27 cellular contexts compared by ENCODE assay signal in genomic region chr11:127644366-127644765, GRCh38.
DNase-seq lines count a peak whose midpoint lies in the region; ATAC-seq, FAIRE-seq and TF ChIP-seq lines count a peak whose summit lies in the region.
"Had no signal": no experiment of that assay in that cellular context is flagged by ENCODE, and none has a peak within 500 bp of the region (broad histone marks: within the 10 kb centered on the region; RNA-seq: fewer than 3 reads in every experiment).

No MANE protein-coding gene starts in this region.

- FAIRE-seq in K562 (lab: Jason Lieb, UNC): no peak
- FAIRE-seq: A204.1, A549, D721Med had no signal

- WGBS in K562 (ENCODE audit: insufficient coverage, low coverage, missing lambda C conversion rate): 18% methylated on average over 4 of the region's 4 CpGs

- TF ChIP-seq POLR2A in K562 (conservative IDR thresholded peaks at IDR 0.05): no peak

- no peaks in the 10 kb centered on the region for H3K9me1 ChIP-seq in K562 (ENCODE audit: control insufficient read depth, insufficient read depth, low read length)

- H3K27ac ChIP-seq in K562 (ENCODE audit: extremely low read depth, low read depth, low read length): no peak overlapping the region
- H3K27ac ChIP-seq: 22Rv1; A549; BLaER1; BLaER1 treated with 17β-estradiol and CSF1 and Interleukin-3, amounts not matched to agents 10 nM and 100 nM; C4-2B had no signal

- H3K4me3 ChIP-seq in K562: no peak overlapping the region
- H3K4me3 ChIP-seq: A549; BLaER1; BLaER1 treated with 17β-estradiol and CSF1 and Interleukin-3, amounts not matched to agents 10 nM and 100 nM had no signal

- no peaks in the 10 kb centered on the region for H3K27me3 ChIP-seq in K562 (ENCODE audit: control insufficient read depth in 2 of 2, insufficient read depth in 2 of 2, low read length in 2 of 2)
- H3K27me3 ChIP-seq: BE2C; BLaER1; BLaER1 treated with 17β-estradiol and CSF1 and Interleukin-3, amounts not matched to agents 10 nM and 100 nM had no signal

- no peaks in the 10 kb centered on the region for H3K36me3 ChIP-seq in K562 (ENCODE audit: control insufficient read depth, insufficient read depth, low read length)
- H3K36me3 ChIP-seq: BE2C; BLaER1; BLaER1 treated with 17β-estradiol and CSF1 and Interleukin-3, amounts not matched to agents 10 nM and 100 nM had no signal

- DNase-seq in K562 (ENCODE audit: extremely low read depth in 1 of 4, low spot score in 3 of 4): no peak
- DNase-seq in NCI-H1436 (lab: John Stamatoyannopoulos, UW): no peak
- DNase-seq: 8988T; ACHN; AML-193; BE2C; C1 segment of cervical spinal cord; Caco-2; Calu3; CD4-positive, alpha-beta memory T cell; CD4-positive, alpha-beta T cell; CD4-positive, CD25-positive, alpha-beta regulatory T cell; CD8-positive, alpha-beta memory T cell; CD8-positive, alpha-beta T cell; COR-L47; DMS 273 treated with DMSO at 0.1 percent for 48 hours; DMS153; DMS53; DND-41; EL had no signal

- H3K4me1 ChIP-seq in K562 (replicated peaks in 1 of 2; ENCODE audit: control insufficient read depth in 2 of 2, insufficient read depth in 2 of 2, low read length in 2 of 2): no peaks in the 10 kb centered on the region
- H3K4me1 ChIP-seq: A549, BE2C, BLaER1, Caco-2 had no signal

- no TSS peak for BruUV-seq in K562 (replicated peaks; lab: Mats Ljungman, UMichigan)

- intact Hi-C loops in K562 (cut with micrococcal nuclease): no loop called here

- H3K9me3 ChIP-seq in K562 (replicated peaks; ENCODE audit: control insufficient read depth, insufficient read depth, low read depth, low read length): peaks cover 2% of the 10 kb centered on the region; the same call in 1 of the 2 replicates
- H3K9me3 ChIP-seq: A549; BE2C; BLaER1; BLaER1 treated with 17β-estradiol and CSF1 and Interleukin-3, amounts not matched to agents 10 nM and 100 nM; Caco-2 had no signal

- no peaks in the 10 kb centered on the region for H3K79me2 ChIP-seq in K562 (ENCODE audit: control insufficient read depth, insufficient read depth, low read length)

- CTCF ChIA-PET in K562 (lab: Yijun Ruan, JAX; ENCODE audit: low intra/inter-chr PET ratio): no interaction called here

- POLR2A ChIA-PET in K562 (lab: Yijun Ruan, JAX): no interaction called here

- no peaks in the 10 kb centered on the region for H4K20me1 ChIP-seq in K562 (replicated peaks; ENCODE audit: control insufficient read depth, insufficient read depth, low read length)
- H4K20me1 ChIP-seq: BLaER1; BLaER1 treated with 17β-estradiol and CSF1 and Interleukin-3, amounts not matched to agents 10 nM and 100 nM had no signal

- ATAC-seq in K562: no peak
- ATAC-seq: A549; CD8-positive, alpha-beta T cell had no signal

- no peak overlapping the region for H3K9ac ChIP-seq in K562 (ENCODE audit: insufficient read depth in 1 of 2, low read depth in 2 of 2, low read length in 2 of 2)
- H3K9ac ChIP-seq: BLaER1; BLaER1 treated with 17β-estradiol and CSF1 and Interleukin-3, amounts not matched to agents 10 nM and 100 nM had no signal

- no peak overlapping the region for H3K4me2 ChIP-seq in K562 (ENCODE audit: insufficient read depth, low read length)
- H3K4me2 ChIP-seq: A549; BLaER1; BLaER1 treated with 17β-estradiol and CSF1 and Interleukin-3, amounts not matched to agents 10 nM and 100 nM had no signal

- in situ Hi-C loops in K562 (cut with MboI): no loop called here

- TF ChIP-seq CTCF in K562 (IDR thresholded peaks at IDR 0.05 in 2 of 3, conservative IDR thresholded peaks at IDR 0.05 in 1 of 3; ENCODE audit: insufficient read depth in 2 of 3, low read depth in 1 of 3, low read length in 3 of 3): no peak

- H2AFZ ChIP-seq in K562 (ENCODE audit: low read depth, low read length): no peak overlapping the region

- no peak for TF ChIP-seq EP300 in K562 (IDR thresholded peaks at IDR 0.05; ENCODE audit: low read length)

- TF ChIP-seq RAD21 in K562 (CRISPR knock-in tag; conservative IDR thresholded peaks at IDR 0.05 in 1 of 2, IDR thresholded peaks at IDR 0.05 in 1 of 2): no peak

TF ChIP-seq in K562, 482 proteins besides CTCF, POLR2A, EP300 and RAD21:
- TF ChIP-seq DACH1 (IDR thresholded peaks at IDR 0.05; ENCODE audit: partially characterized antibody) (peak; percentile 94), SMAD4 (CRISPR knock-in tag; conservative IDR thresholded peaks at IDR 0.05) (no peak)
TF ChIP-seq in K562: peak in this region for 1.
